ENCODE assay signal across 8 cellular contexts in the genomic region with DNA sequence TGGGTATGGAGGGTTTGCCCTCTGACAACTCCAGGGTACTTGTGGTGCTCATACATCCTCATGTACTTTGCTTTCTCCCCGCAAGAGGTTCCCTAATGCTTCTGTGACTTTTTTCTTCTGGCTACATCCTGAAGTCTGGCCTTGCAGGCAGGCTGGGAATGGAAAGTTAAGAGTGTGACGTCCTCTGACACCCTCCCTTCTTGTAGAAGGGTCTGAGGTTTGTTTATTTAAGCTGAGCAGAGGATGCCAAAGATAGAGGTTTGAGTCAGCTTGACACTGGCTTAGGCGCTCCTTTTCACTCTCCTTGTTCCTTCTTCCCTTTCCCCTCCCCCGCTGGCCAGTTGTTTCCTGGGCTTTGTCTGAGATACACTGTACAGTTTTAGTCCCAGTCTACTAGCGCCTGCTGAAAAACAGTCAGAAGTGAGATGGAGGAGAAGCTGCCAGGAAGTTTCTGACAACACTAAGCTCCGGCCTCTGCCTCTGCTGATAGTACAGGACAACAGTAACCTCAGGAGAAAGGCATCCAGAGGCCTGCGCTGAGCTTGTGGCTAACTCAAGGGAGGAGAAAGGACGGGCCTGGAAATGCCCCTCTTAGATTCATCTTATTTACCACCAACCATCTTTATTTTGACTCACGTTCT. TPM values are rescaled to one million over a fixed set of nuclear protein-coding genes. Genes with fewer than 3 reads are reported as not detected.
DNase-seq lines count a peak whose midpoint lies in the region; ATAC-seq and TF ChIP-seq lines count a peak whose summit lies in the region.

A gene with protein sequence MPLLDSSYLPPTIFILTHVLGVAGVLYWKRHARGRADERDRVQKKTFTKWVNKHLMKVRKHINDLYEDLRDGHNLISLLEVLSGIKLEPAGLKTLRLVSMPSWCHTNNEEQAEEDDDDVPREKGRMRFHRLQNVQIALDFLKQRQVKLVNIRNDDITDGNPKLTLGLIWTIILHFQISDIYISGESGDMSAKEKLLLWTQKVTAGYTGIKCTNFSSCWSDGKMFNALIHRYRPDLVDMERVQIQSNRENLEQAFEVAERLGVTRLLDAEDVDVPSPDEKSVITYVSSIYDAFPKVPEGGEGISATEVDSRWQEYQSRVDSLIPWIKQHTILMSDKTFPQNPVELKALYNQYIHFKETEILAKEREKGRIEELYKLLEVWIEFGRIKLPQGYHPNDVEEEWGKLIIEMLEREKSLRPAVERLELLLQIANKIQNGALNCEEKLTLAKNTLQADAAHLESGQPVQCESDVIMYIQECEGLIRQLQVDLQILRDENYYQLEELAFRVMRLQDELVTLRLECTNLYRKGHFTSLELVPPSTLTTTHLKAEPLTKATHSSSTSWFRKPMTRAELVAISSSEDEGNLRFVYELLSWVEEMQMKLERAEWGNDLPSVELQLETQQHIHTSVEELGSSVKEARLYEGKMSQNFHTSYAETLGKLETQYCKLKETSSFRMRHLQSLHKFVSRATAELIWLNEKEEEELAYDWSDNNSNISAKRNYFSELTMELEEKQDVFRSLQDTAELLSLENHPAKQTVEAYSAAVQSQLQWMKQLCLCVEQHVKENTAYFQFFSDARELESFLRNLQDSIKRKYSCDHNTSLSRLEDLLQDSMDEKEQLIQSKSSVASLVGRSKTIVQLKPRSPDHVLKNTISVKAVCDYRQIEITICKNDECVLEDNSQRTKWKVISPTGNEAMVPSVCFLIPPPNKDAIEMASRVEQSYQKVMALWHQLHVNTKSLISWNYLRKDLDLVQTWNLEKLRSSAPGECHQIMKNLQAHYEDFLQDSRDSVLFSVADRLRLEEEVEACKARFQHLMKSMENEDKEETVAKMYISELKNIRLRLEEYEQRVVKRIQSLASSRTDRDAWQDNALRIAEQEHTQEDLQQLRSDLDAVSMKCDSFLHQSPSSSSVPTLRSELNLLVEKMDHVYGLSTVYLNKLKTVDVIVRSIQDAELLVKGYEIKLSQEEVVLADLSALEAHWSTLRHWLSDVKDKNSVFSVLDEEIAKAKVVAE (N-terminal part only) (plus strand): TSS at position 255 of the 641 bp plus-strand sequence. CDS start 328 bp downstream, at position 583.

- H3K9me3 ChIP-seq in HUES48 (ENCODE audit: control insufficient read depth, insufficient read depth, low read length) (no peaks in the 10 kb centered on the region), duodenal mucosa (ENCODE audit: control insufficient read depth in 1 of 2, low read length in 2 of 2) (no peaks in the 10 kb centered on the region)

- intact Hi-C loops in lower leg skin (cut with DNase I; ENCODE audit: low total_unique reads), result no loop called here

- no peaks in the 10 kb centered on the region for H3K27me3 ChIP-seq in HUES48 (ENCODE audit: control insufficient read depth, insufficient read depth, low read length)
- no peaks in the 10 kb centered on the region for H3K27me3 ChIP-seq in duodenal mucosa (ENCODE audit: control insufficient read depth in 1 of 2, insufficient read depth in 2 of 2, low read length in 2 of 2)

- peak within 1 kb of the TSS; percentile 83 for H3K27ac ChIP-seq in HUES48 (ENCODE audit: low read depth, low read length)
- H3K27ac ChIP-seq in duodenal mucosa (ENCODE audit: low read depth, low read length), result peak within 1 kb of the TSS; percentile 76

- peak; percentile 84 for DNase-seq in CMK (ENCODE audit: low read depth)
- DNase-seq in lower leg skin (ENCODE audit: low spot score in 2 of 2), result peak in 1 of 2 donors; percentile 50
- DNase-seq in stimulated activated naive CD8-positive, alpha-beta T cell treated with anti-CD3 and anti-CD28 coated beads, Interleukin-15, Interleukin-2, amounts not matched to agents 100 U/mL and 50 U/mL, for 24 hours, result peak; percentile 48
- no peak for DNase-seq in DMS 273 treated with DMSO at 0.1 percent for 48 hours (lab: John Stamatoyannopoulos, UW)

- no peaks in the 10 kb centered on the region for H3K36me3 ChIP-seq in HUES48 (ENCODE audit: control insufficient read depth, insufficient read depth, low read length)
- H3K36me3 ChIP-seq in duodenal mucosa (ENCODE audit: control insufficient read depth in 1 of 2, insufficient read depth in 2 of 2, low read length in 2 of 2), result no peaks in the 10 kb centered on the region

- peaks cover 21% of the 10 kb centered on the region for H3K4me1 ChIP-seq in HUES48 (ENCODE audit: control insufficient read depth, insufficient read depth, low read length)
- no peaks in the 10 kb centered on the region for H3K4me1 ChIP-seq in duodenal mucosa (ENCODE audit: control insufficient read depth in 1 of 2, insufficient read depth in 2 of 2, low read length in 2 of 2)

- TF ChIP-seq CTCF in WI38 (IDR thresholded peaks at IDR 0.05; ENCODE audit: low read depth, low read length) (peak; percentile 52), lower leg skin (IDR thresholded peaks at IDR 0.05) (no peak)

- WGBS in lower leg skin, 2 donors, result 20 to 25% methylated on average over 9 of the region's 9 CpGs

- TF ChIP-seq POLR2A in lower leg skin (IDR thresholded peaks at IDR 0.05), result no peak

- H3K9ac ChIP-seq in HUES48 (ENCODE audit: low read depth, low read length), result no peak within 1 kb of the TSS
- H3K9ac ChIP-seq in duodenal mucosa (ENCODE audit: low read depth in 1 of 2, low read length in 2 of 2), result peak within 1 kb of the TSS; percentile 5 to 58

- peak; percentile 61 for ATAC-seq in stimulated activated naive CD8-positive, alpha-beta T cell treated with anti-CD3 and anti-CD28 coated beads, Interleukin-15, Interleukin-2, amounts not matched to agents 100 U/mL and 50 U/mL, for 24 hours
- ATAC-seq in HG02973 (IDR thresholded peaks at IDR 0.05; ENCODE audit: unreplicated experiment), result no peak

- peak within 1 kb of the TSS; percentile 23; the same call in 1 of the 2 replicates for H3K4me3 ChIP-seq in HUES48 (ENCODE audit: low read depth, low read length)
- peak within 1 kb of the TSS; percentile 60 for H3K4me3 ChIP-seq in WI38 (ENCODE audit: low read depth, low read length)
- peak within 1 kb of the TSS; percentile 33 to 50 for H3K4me3 ChIP-seq in duodenal mucosa (ENCODE audit: low read depth in 1 of 2, low read length in 2 of 2)
- H3K4me3 ChIP-seq in lower leg skin (ENCODE audit: low read depth, poor library complexity, severe bottlenecking), result no peak within 1 kb of the TSS

RNA-seq across cellular contexts. Expression of the gene that starts here (rescaled TPM):
- 100 to 1,000 TPM; 427 to 686 (median 463) TPM for total RNA-seq in lower leg skin
